2 cellular contexts compared by ENCODE assay signal in genomic region chr3:42638339-42638842, GRCh38.
TF ChIP-seq lines count a peak whose summit lies in the region.

No MANE protein-coding gene starts in this region.

TF ChIP-seq in GM12878, 131 proteins besides CTCF, POLR2A, EP300 and RAD21 (continues in another document):
- TF ChIP-seq RUNX3 (IDR thresholded peaks at IDR 0.05; ENCODE audit: low read length) (peak; percentile 91), MEF2A (IDR thresholded peaks at IDR 0.05; ENCODE audit: insufficient read depth, low read depth, low read length) (peak; percentile 53; the same call in 1 of the 2 replicates), NFIC (IDR thresholded peaks at IDR 0.05; ENCODE audit: low read depth, low read length) (peak; percentile 88), STAT1 (conservative IDR thresholded peaks at IDR 0.05) (no peak), IRF4 (IDR thresholded peaks at IDR 0.05; ENCODE audit: low read depth, low read length) (peak; percentile 93; the same call in 1 of the 2 replicates), ELK1 (IDR thresholded peaks at IDR 0.05; ENCODE audit: low read depth, low read length) (no peak), YY1 (IDR thresholded peaks at IDR 0.05; ENCODE audit: low read depth, low read length) (peak; percentile 68; the same call in 1 of the 2 replicates), ZBED1 (IDR thresholded peaks at IDR 0.05; ENCODE audit: borderline replicate concordance) (no peak), PKNOX1 (IDR thresholded peaks at IDR 0.05) (peak; percentile 43), ZNF207 (IDR thresholded peaks at IDR 0.05; ENCODE audit: borderline replicate concordance) (no peak), TCF3 (IDR thresholded peaks at IDR 0.05; ENCODE audit: borderline replicate concordance, insufficient read depth, low read depth, low read length) (no peak), RBBP5 (conservative IDR thresholded peaks at IDR 0.05) (no peak), CEBPZ (IDR thresholded peaks at IDR 0.05; ENCODE audit: low read depth, low read length) (no peak), KLF5 (IDR thresholded peaks at IDR 0.05; ENCODE audit: partially characterized antibody) (no peak), HDAC2 (IDR thresholded peaks at IDR 0.05) (no peak), FOXM1 (IDR thresholded peaks at IDR 0.05; ENCODE audit: low read depth, low read length) (peak; percentile 63; the same call in 1 of the 2 replicates), MYB (IDR thresholded peaks at IDR 0.05; ENCODE audit: borderline replicate concordance, low read depth, low read length) (no peak), NRF1 (conservative IDR thresholded peaks at IDR 0.05; ENCODE audit: low read depth, low read length) (no peak), KDM1A (IDR thresholded peaks at IDR 0.05; ENCODE audit: borderline replicate concordance) (no peak), E4F1 (IDR thresholded peaks at IDR 0.05; ENCODE audit: borderline replicate concordance, partially characterized antibody) (no peak)

TF ChIP-seq in WTC11, 78 proteins besides CTCF, POLR2A, EP300 and RAD21:
- TF ChIP-seq IRF2 (CRISPR knock-in tag; IDR thresholded peaks at IDR 0.05; ENCODE audit: borderline replicate concordance, low read depth) (no peak), ZNF423 (CRISPR knock-in tag; IDR thresholded peaks at IDR 0.05) (no peak), PREB (CRISPR knock-in tag; IDR thresholded peaks at IDR 0.05; ENCODE audit: borderline replicate concordance) (no peak), OVOL2 (CRISPR knock-in tag; IDR thresholded peaks at IDR 0.05; ENCODE audit: borderline replicate concordance) (no peak), ZNF532 (CRISPR knock-in tag; IDR thresholded peaks at IDR 0.05; ENCODE audit: borderline replicate concordance) (no peak), MYBL2 (CRISPR knock-in tag; IDR thresholded peaks at IDR 0.05) (no peak), ZBTB21 (CRISPR knock-in tag; IDR thresholded peaks at IDR 0.05; ENCODE audit: borderline replicate concordance) (no peak), ZNF425 (CRISPR knock-in tag; conservative IDR thresholded peaks at IDR 0.05) (no peak), CREM (CRISPR knock-in tag; IDR thresholded peaks at IDR 0.05) (no peak), ZNF317 (CRISPR knock-in tag; IDR thresholded peaks at IDR 0.05; ENCODE audit: borderline replicate concordance, low read depth) (no peak), ESRRA (CRISPR knock-in tag; IDR thresholded peaks at IDR 0.05; ENCODE audit: borderline replicate concordance) (no peak), MAX (CRISPR knock-in tag; IDR thresholded peaks at IDR 0.05) (no peak)
TF ChIP-seq in WTC11: peak in this region for 0.
